10 cellular contexts compared by ENCODE assay signal in genomic region chr17:75084039-75084660, GRCh38. TPM values are rescaled to one million over a fixed set of nuclear protein-coding genes. Genes with fewer than 3 reads are reported as not detected.
DNase-seq lines count a peak whose midpoint lies in the region; ATAC-seq and TF ChIP-seq lines count a peak whose summit lies in the region.
"Had no signal": no experiment of that assay in that cellular context is flagged by ENCODE, and none has a peak within 500 bp of the region (broad histone marks: within the 10 kb centered on the region; RNA-seq: fewer than 3 reads in every experiment).

No MANE protein-coding gene starts in this region.

- no peaks in the 10 kb centered on the region for H3K9me3 Mint-ChIP-seq in activated T-helper 2 cell treated with anti-CD3 and anti-CD28 coated beads, Interferon-gamma antibody, Interleukin-2, Interleukin-4, amounts not matched to agents 10 μg/mL and 5 μg/mL and 100 μg/mL, durations not matched to agents 14 hours and 24 hours and 36 hours

- H3K9me3 ChIP-seq in DND-41 (ENCODE audit: insufficient read depth, low read length, severe bottlenecking) (no peaks in the 10 kb centered on the region), PC-9 (ENCODE audit: insufficient read depth, low read depth) (no peaks in the 10 kb centered on the region)
- H3K9me3 ChIP-seq: thoracic aorta had no signal

- H3K4me1 Mint-ChIP-seq in activated T-helper 2 cell treated with anti-CD3 and anti-CD28 coated beads, Interferon-gamma antibody, Interleukin-2, Interleukin-4, amounts not matched to agents 10 μg/mL and 5 μg/mL and 100 μg/mL, durations not matched to agents 14 hours and 24 hours and 36 hours (ENCODE audit: low read depth), result peaks cover 19% of the 10 kb centered on the region

- H3F3A ChIP-seq in PC-9 (ENCODE audit: insufficient read depth, low read depth), result peaks cover 75% of the 10 kb centered on the region

- H3K27me3 ChIP-seq in DND-41 (ENCODE audit: insufficient read depth, low read length, poor library complexity) (no peaks in the 10 kb centered on the region), PC-9 (ENCODE audit: insufficient read depth, low read depth) (no peaks in the 10 kb centered on the region)

- H3K4me1 ChIP-seq in DND-41 (ENCODE audit: insufficient read depth, low read length), result peaks cover 36% of the 10 kb centered on the region
- peaks cover 67% of the 10 kb centered on the region for H3K4me1 ChIP-seq in PC-9 (replicated peaks; ENCODE audit: insufficient read depth)

- H3K36me3 Mint-ChIP-seq in activated T-helper 2 cell treated with anti-CD3 and anti-CD28 coated beads, Interferon-gamma antibody, Interleukin-2, Interleukin-4, amounts not matched to agents 10 μg/mL and 5 μg/mL and 100 μg/mL, durations not matched to agents 14 hours and 24 hours and 36 hours (ENCODE audit: low read depth), result no peaks in the 10 kb centered on the region

- H3K36me3 ChIP-seq in DND-41 (ENCODE audit: insufficient read depth, low read length), result no peaks in the 10 kb centered on the region
- no peaks in the 10 kb centered on the region for H3K36me3 ChIP-seq in PC-9 (ENCODE audit: low read depth)
- H3K36me3 ChIP-seq: thoracic aorta had no signal

- TF ChIP-seq CTCF in DND-41 (IDR thresholded peaks at IDR 0.05; ENCODE audit: borderline replicate concordance, extremely low read depth, low read length, poor library complexity, severe bottlenecking) (no peak), PC-9 (conservative IDR thresholded peaks at IDR 0.05) (no peak), GM10266 (IDR thresholded peaks at IDR 0.05; ENCODE audit: control insufficient read depth, insufficient read depth, low read depth, missing control alignments) (no peak)

- H4K20me1 ChIP-seq in DND-41 (ENCODE audit: insufficient read depth, low read length) (no peaks in the 10 kb centered on the region), PC-9 (ENCODE audit: insufficient read depth) (no peaks in the 10 kb centered on the region)

- intact Hi-C loops in PC-9 (cut with micrococcal nuclease; ENCODE audit: unreplicated experiment), result no loop called here
- intact Hi-C loops in activated T-helper 2 cell treated with anti-CD3 and anti-CD28 coated beads, Interferon-gamma antibody, Interleukin-2, Interleukin-4, amounts not matched to agents 10 μg/mL and 5 μg/mL and 100 μg/mL, durations not matched to agents 14 hours and 24 hours and 36 hours (cut with micrococcal nuclease), result no loop called here

- H3K27ac ChIP-seq in DND-41 (ENCODE audit: low read length) (peak overlapping the region; percentile 64), PC-9 (peak overlapping the region; percentile 65)
- H3K27ac ChIP-seq: thoracic aorta had no signal

- no TSS peak for BruUV-seq in PC-9 (replicated peaks; lab: Mats Ljungman, UMichigan)

- H3K4me2 ChIP-seq in DND-41 (ENCODE audit: insufficient read depth, low read length) (peak overlapping the region; percentile 41), PC-9 (peak overlapping the region; percentile 47)

- peaks cover 2% of the 10 kb centered on the region for H3K27me3 Mint-ChIP-seq in activated T-helper 2 cell treated with anti-CD3 and anti-CD28 coated beads, Interferon-gamma antibody, Interleukin-2, Interleukin-4, amounts not matched to agents 10 μg/mL and 5 μg/mL and 100 μg/mL, durations not matched to agents 14 hours and 24 hours and 36 hours (ENCODE audit: low read depth)

- no peak overlapping the region for H3K4me3 Mint-ChIP-seq in activated T-helper 2 cell treated with anti-CD3 and anti-CD28 coated beads, Interferon-gamma antibody, Interleukin-2, Interleukin-4, amounts not matched to agents 10 μg/mL and 5 μg/mL and 100 μg/mL, durations not matched to agents 14 hours and 24 hours and 36 hours (ENCODE audit: low read depth)

- POLR2A ChIA-PET in PC-9 (lab: Charles Lee; ENCODE audit: unreplicated experiment), result interaction anchor here (0.6 kb wide), 1 partner anchor 343 kb away, joined by 5 read pairs; no protein-coding TSS in a partner anchor

- H3K9ac ChIP-seq in DND-41 (ENCODE audit: low read depth, low read length), result no peak overlapping the region

- no peaks in the 10 kb centered on the region for H3K9me2 ChIP-seq in PC-9 (ENCODE audit: insufficient read depth)

- H3K79me2 ChIP-seq in DND-41 (ENCODE audit: insufficient read depth, low read length) (no peaks in the 10 kb centered on the region), PC-9 (ENCODE audit: low read depth) (peaks cover 25% of the 10 kb centered on the region)

- DNase-seq in DND-41 (peak; percentile 73), PC-9 (peak in 1 of 2 experiments; percentile 49), left kidney (ENCODE audit: low read depth, low spot score) (peak; percentile 71), GM10266 (ENCODE audit: extremely low spot score) (no peak)
- no peak for DNase-seq in activated T-helper 2 cell treated with anti-CD3 and anti-CD28 coated beads, Interferon-gamma antibody, Interleukin-2, Interleukin-4, amounts not matched to agents 10 μg/mL and 5 μg/mL and 100 μg/mL, durations not matched to agents 14 hours and 24 hours and 36 hours (ENCODE audit: low spot score)
- DNase-seq: EL, midbrain, NCI-H82 had no signal

- ATAC-seq in DND-41 (ENCODE audit: insufficient read depth, low read depth), result peak; percentile 55
- ATAC-seq in GM18867 (IDR thresholded peaks at IDR 0.05; ENCODE audit: unreplicated experiment), result no peak

- H3K27ac Mint-ChIP-seq in activated T-helper 2 cell treated with anti-CD3 and anti-CD28 coated beads, Interferon-gamma antibody, Interleukin-2, Interleukin-4, amounts not matched to agents 10 μg/mL and 5 μg/mL and 100 μg/mL, durations not matched to agents 14 hours and 24 hours and 36 hours, result no peak overlapping the region

- CTCF ChIA-PET in PC-9 (lab: Charles Lee), result no interaction called here

- H3K4me3 ChIP-seq in DND-41 (ENCODE audit: low read depth in 1 of 2, low read length in 2 of 2) (no peak overlapping the region), PC-9 (no peak overlapping the region)
- H3K4me3 ChIP-seq: thoracic aorta had no signal

- H2AFZ ChIP-seq in DND-41 (ENCODE audit: low read depth, low read length), result peak overlapping the region; percentile 53; the same call in 1 of the 2 replicates
- no peak overlapping the region for H2AFZ ChIP-seq in PC-9

RNA-seq across cellular contexts. Expression of gene SLC16A5, which starts 3.6 kb away (rescaled TPM):
- total RNA-seq in PC-9 (2021), result 70.2 and 88.5 TPM in 2 replicates
- 11.6 and 11.8 TPM in 2 replicates for total RNA-seq in activated T-helper 2 cell treated with anti-CD3 and anti-CD28 coated beads, Interferon-gamma antibody, Interleukin-2, Interleukin-4, amounts not matched to agents 10 μg/mL and 5 μg/mL and 100 μg/mL, durations not matched to agents 14 hours and 24 hours and 36 hours

RNA-seq across cellular contexts. Expression of gene ARMC7, which starts 25.6 kb away (rescaled TPM):
- total RNA-seq in PC-9 (2021), result 19.2 and 20.5 TPM in 2 replicates
- total RNA-seq in activated T-helper 2 cell treated with anti-CD3 and anti-CD28 coated beads, Interferon-gamma antibody, Interleukin-2, Interleukin-4, amounts not matched to agents 10 μg/mL and 5 μg/mL and 100 μg/mL, durations not matched to agents 14 hours and 24 hours and 36 hours, result 9.9 and 10.1 TPM in 2 replicates

RNA-seq across cellular contexts. Expression of gene KCTD2, which starts 37.1 kb away (rescaled TPM):
- total RNA-seq in PC-9 (2021), result 18.4 and 18.6 TPM in 2 replicates
- 18.0 and 20.7 TPM in 2 replicates for total RNA-seq in activated T-helper 2 cell treated with anti-CD3 and anti-CD28 coated beads, Interferon-gamma antibody, Interleukin-2, Interleukin-4, amounts not matched to agents 10 μg/mL and 5 μg/mL and 100 μg/mL, durations not matched to agents 14 hours and 24 hours and 36 hours

RNA-seq across cellular contexts. Expression of gene ATP5PD, which starts 37.4 kb away (rescaled TPM):
- total RNA-seq in PC-9 (2021), result 306 and 336 TPM in 2 replicates
- 166 and 170 TPM in 2 replicates for total RNA-seq in activated T-helper 2 cell treated with anti-CD3 and anti-CD28 coated beads, Interferon-gamma antibody, Interleukin-2, Interleukin-4, amounts not matched to agents 10 μg/mL and 5 μg/mL and 100 μg/mL, durations not matched to agents 14 hours and 24 hours and 36 hours

RNA-seq across cellular contexts. Expression of gene NT5C, which starts 47.4 kb away (rescaled TPM):
- total RNA-seq in PC-9 (2021), result 38.6 and 52.3 TPM in 2 replicates
- total RNA-seq in activated T-helper 2 cell treated with anti-CD3 and anti-CD28 coated beads, Interferon-gamma antibody, Interleukin-2, Interleukin-4, amounts not matched to agents 10 μg/mL and 5 μg/mL and 100 μg/mL, durations not matched to agents 14 hours and 24 hours and 36 hours, result 72.7 and 86.6 TPM in 2 replicates

Comparison
In these comparisons a context has a peak if more than half of its experiments do, and no peak if none do; other contexts are left out.
1. DNase-seq: peak in DND-41 (single experiment) and left kidney (single experiment); none in GM10266 (single experiment) and activated T-helper 2 cell treated with anti-CD3 and anti-CD28 coated beads, Interferon-gamma antibody, Interleukin-2, Interleukin-4, amounts not matched to agents 10 μg/mL and 5 μg/mL and 100 μg/mL, durations not matched to agents 14 hours and 24 hours and 36 hours (single experiment).